In genomic region chr1:204978782-204979181, GRCh38 we compare ENCODE assay signal across 24 cellular contexts.
"Had no signal": no experiment of that assay in that cellular context is flagged by ENCODE, and none has a peak within 500 bp of the region (broad histone marks: within the 10 kb centered on the region; RNA-seq: fewer than 3 reads in every experiment).

No MANE protein-coding gene starts in this region.

- H3K27me3 ChIP-seq: dorsolateral prefrontal cortex, esophagus muscularis mucosa, gastrocnemius medialis had no signal

- H3K36me3 ChIP-seq: gastrocnemius medialis, lower lobe of right lung had no signal

- H3K9me3 ChIP-seq: esophagus muscularis mucosa, gastrocnemius medialis, heart right ventricle, left ventricle myocardium inferior, lower lobe of right lung had no signal

- FAIRE-seq: colon, endothelial cell of umbilical vein, kidney had no signal

- ATAC-seq: gastrocnemius medialis, heart right ventricle, left colon, left lobe of liver, lower lobe of right lung had no signal

- DNase-seq: dermis blood vessel endothelial cell; effector CD4-positive, alpha-beta T cell; effector memory CD4-positive, alpha-beta T cell; foreskin melanocyte; gastrocnemius medialis; glutamatergic neuron; head of caudate nucleus; heart right ventricle; hippocampal formation; immature natural killer cell; islet precursor cell; kidney; kidney glomerular epithelial cell; left colon; left ventricle myocardium inferior; lower lobe of right lung; mesendoderm; midbrain had no signal

- H3K4me1 ChIP-seq: gastrocnemius medialis, left ventricle myocardium inferior, lower lobe of right lung had no signal

- H3K27ac ChIP-seq: coronary artery, esophagus muscularis mucosa, gastrocnemius medialis, heart right ventricle, left ventricle myocardium inferior, lower lobe of right lung had no signal

- H3K4me3 ChIP-seq: coronary artery, dorsolateral prefrontal cortex, esophagus muscularis mucosa, gastrocnemius medialis, heart right ventricle, left ventricle myocardium inferior, lower lobe of right lung had no signal
